8 cellular contexts compared by ENCODE assay signal in genomic region chr11:62791501-62792192, GRCh38. TPM values are rescaled to one million over a fixed set of nuclear protein-coding genes. Genes with fewer than 3 reads are reported as not detected.
DNase-seq lines count a peak whose midpoint lies in the region; ATAC-seq and TF ChIP-seq lines count a peak whose summit lies in the region.

Gene TMEM223, minus strand, starts transcription at chr11:62792006. Its CDS starts 12 bp downstream, at chr11:62791994.

- H3K36me3 ChIP-seq in endocrine pancreas (ENCODE audit: control insufficient read depth, insufficient read depth, low read length) (peaks cover 15% of the 10 kb centered on the region), mesodermal cell (ENCODE audit: control insufficient read depth, insufficient read depth, low read length) (peaks cover 69% of the 10 kb centered on the region)

- H3K27ac ChIP-seq in C4-2B (peak within 1 kb of the TSS; percentile 91), mesodermal cell (ENCODE audit: low read depth, low read length, severe bottlenecking) (peak within 1 kb of the TSS; percentile 88)

- H3K9ac ChIP-seq in endocrine pancreas (ENCODE audit: control insufficient read depth, insufficient read depth, low read length) = peak within 1 kb of the TSS; percentile 60

- H3K27me3 ChIP-seq in endocrine pancreas (ENCODE audit: control insufficient read depth, insufficient read depth, low read length) = no peaks in the 10 kb centered on the region

- ATAC-seq in GM19328 (IDR thresholded peaks at IDR 0.05; ENCODE audit: unreplicated experiment) (peak; percentile 64), HG03565 (IDR thresholded peaks at IDR 0.05; ENCODE audit: unreplicated experiment) (peak; percentile 56)

- TF ChIP-seq CTCF in C4-2B (conservative IDR thresholded peaks at IDR 0.05) = no peak

- no peaks in the 10 kb centered on the region for H3K4me1 ChIP-seq in endocrine pancreas (ENCODE audit: control insufficient read depth, insufficient read depth, low read length)
- peaks cover 19% of the 10 kb centered on the region for H3K4me1 ChIP-seq in mesodermal cell (ENCODE audit: control insufficient read depth, insufficient read depth, low read length, poor library complexity, severe bottlenecking)

- no peak within 1 kb of the TSS for H3K4me3 ChIP-seq in endocrine pancreas (ENCODE audit: control insufficient read depth, insufficient read depth, low read length)
- H3K4me3 ChIP-seq in mesodermal cell (ENCODE audit: extremely low read depth, insufficient read depth, low read length, poor library complexity, severe bottlenecking) = peak within 1 kb of the TSS; percentile 78

- peak; percentile 76 for DNase-seq in NOMO-1 treated with DMSO at 0.1 percent for 48 hours (lab: John Stamatoyannopoulos, UW; ENCODE audit: unreplicated experiment)
- peak; percentile 76 to 81 (median 79) for DNase-seq in activated CD8-positive, alpha-beta memory T cell treated with anti-CD3 and anti-CD28 coated beads for 48 hours (ENCODE audit: low read depth in 2 of 3, low spot score in 2 of 3)
- DNase-seq in stimulated activated CD8-positive, alpha-beta memory T cell treated with anti-CD3 and anti-CD28 coated beads, Interleukin-15, amount 100 ng/mL, for 4 hours (ENCODE audit: low read depth in 2 of 2) = peak; percentile 76 to 80

- WGBS in mesodermal cell (ENCODE audit: insufficient coverage in 2 of 2), 2 experiments = 1% methylated on average over 43 to 48 of the region's 58 CpGs

- H3K9me3 ChIP-seq in endocrine pancreas (ENCODE audit: control insufficient read depth, low read length) (no peaks in the 10 kb centered on the region), mesodermal cell (ENCODE audit: control insufficient read depth, low read length) (no peaks in the 10 kb centered on the region)

RNA-seq across cellular contexts. Expression of gene TMEM223, which starts in this region (rescaled TPM):
- polyA plus RNA-seq in mesodermal cell (2013, experiment 1 of 2) = 14.6 TPM
- polyA plus RNA-seq in mesodermal cell (2013, experiment 2 of 2) = 16.0 TPM
